In genomic region chr17:13281626-13282025, GRCh38 we compare ENCODE assay signal across 39 cellular contexts.
"Had no signal": no experiment of that assay in that cellular context is flagged by ENCODE, and none has a peak within 500 bp of the region (broad histone marks: within the 10 kb centered on the region; RNA-seq: fewer than 3 reads in every experiment).

No MANE protein-coding gene starts in this region.

- H3K27ac ChIP-seq: adrenal gland, ascending aorta, body of pancreas, brain microvascular endothelial cell, breast epithelium, cardiac muscle cell had no signal

- H3K9me3 ChIP-seq: adrenal gland, ascending aorta, body of pancreas, breast epithelium had no signal

- DNase-seq: activated effector memory CD4-positive, alpha-beta T cell treated with anti-CD3 and anti-CD28 coated beads, Interleukin-2, amount 50 U/mL, for 16 hours; activated effector memory CD4-positive, alpha-beta T cell treated with Interleukin-2 at 50 U/mL for 16 hours; activated gamma-delta T cell; activated gamma-delta T cell treated with Interleukin-2 at 50 U/mL for 16 hours; activated naive CD4-positive, alpha-beta T cell; activated naive CD4-positive, alpha-beta T cell treated with anti-CD3 and anti-CD28 coated beads for 36 hours; activated naive CD4-positive, alpha-beta T cell treated with anti-CD3 and anti-CD28 coated beads, Interleukin-2, amount 10 ng/mL, durations not matched to agents 7 days and 5 days; activated naive CD4-positive, alpha-beta T cell treated with anti-CD3 and anti-CD28 coated beads, Interleukin-2, amount 50 U/mL, for 16 hours; activated naive CD4-positive, alpha-beta T cell treated with Interleukin-2 at 50 U/mL for 16 hours; activated naive CD8-positive, alpha-beta T cell treated with anti-CD3 and anti-CD28 coated beads for 36 hours; activated naive CD8-positive, alpha-beta T cell treated with anti-CD3 and anti-CD28 coated beads, Interleukin-2, amount 10 ng/mL, durations not matched to agents 7 days and 5 days; activated naive CD8-positive, alpha-beta T cell treated with anti-CD3 and anti-CD28 coated beads, Interleukin-2, amount 50 U/mL, for 24 hours; activated T-cell treated with anti-CD3 and anti-CD28 coated beads, Interleukin-2, amount 50 U/mL, for 1 hour; activated T-cell treated with anti-CD3 and anti-CD28 coated beads, Interleukin-2, amount 50 U/mL, for 24 hours; activated T-cell treated with anti-CD3 and anti-CD28 coated beads, Interleukin-2, amount 50 U/mL, for 4 hours; activated T-cell treated with anti-CD3 and anti-CD28 coated beads, Interleukin-2, amount 50 U/mL, for 48 hours; activated T-cell treated with anti-CD3 and anti-CD28 coated beads, Interleukin-2, amount 50 U/mL, for 72 hours; adrenal gland; amniotic stem cell; amygdala; anterior cingulate cortex; aorta; body of pancreas; brain microvascular endothelial cell; caudate nucleus; central memory CD4-positive, alpha-beta T cell; cerebellar nuclear complex had no signal

- H3K36me3 Mint-ChIP-seq: activated naive CD4-positive, alpha-beta T cell treated with anti-CD3 and anti-CD28 coated beads, Interleukin-2, amount 10 ng/mL, durations not matched to agents 7 days and 5 days; activated naive CD4-positive, alpha-beta T cell treated with anti-CD3 and anti-CD28 coated beads, Interleukin-2, amount 50 U/mL, for 24 hours; activated naive CD4-positive, alpha-beta T cell treated with anti-CD3 and anti-CD28 coated beads, Interleukin-2, amount 50 U/mL, for 72 hours; activated naive CD8-positive, alpha-beta T cell; activated naive CD8-positive, alpha-beta T cell treated with anti-CD3 and anti-CD28 coated beads for 36 hours; activated naive CD8-positive, alpha-beta T cell treated with anti-CD3 and anti-CD28 coated beads, Interleukin-2, amount 10 ng/mL, durations not matched to agents 7 days and 5 days; brain had no signal

- H3K27me3 Mint-ChIP-seq: activated naive CD4-positive, alpha-beta T cell treated with anti-CD3 and anti-CD28 coated beads, Interleukin-2, amount 10 ng/mL, durations not matched to agents 7 days and 5 days; activated naive CD4-positive, alpha-beta T cell treated with anti-CD3 and anti-CD28 coated beads, Interleukin-2, amount 50 U/mL, for 24 hours; activated naive CD8-positive, alpha-beta T cell; activated naive CD8-positive, alpha-beta T cell treated with anti-CD3 and anti-CD28 coated beads, Interleukin-2, amount 10 ng/mL, durations not matched to agents 7 days and 5 days; activated naive CD8-positive, alpha-beta T cell treated with anti-CD3 and anti-CD28 coated beads, Interleukin-2, amount 50 U/mL, for 24 hours; activated T-cell treated with anti-CD3 and anti-CD28 coated beads, Interleukin-2, amount 50 U/mL, for 24 hours; activated T-helper 17 cell treated with anti-CD3 and anti-CD28 coated beads, Interleukin-2, amount 50 U/mL, for 72 hours; brain; central memory CD8-positive, alpha-beta T cell had no signal

- H3K4me3 ChIP-seq: adrenal gland, ascending aorta, body of pancreas, breast epithelium, cardiac muscle cell had no signal

- H3K27me3 ChIP-seq: adrenal gland, ascending aorta, body of pancreas, brain microvascular endothelial cell, breast epithelium, cardiac muscle cell had no signal

- H3K4me1 ChIP-seq: adrenal gland, ascending aorta, body of pancreas, breast epithelium had no signal

- H3K36me3 ChIP-seq: adrenal gland, ascending aorta, brain microvascular endothelial cell, breast epithelium, cardiac muscle cell had no signal

- H3K4me1 Mint-ChIP-seq: activated naive CD4-positive, alpha-beta T cell treated with anti-CD3 and anti-CD28 coated beads, Interleukin-2, amount 10 ng/mL, durations not matched to agents 7 days and 5 days; activated naive CD4-positive, alpha-beta T cell treated with anti-CD3 and anti-CD28 coated beads, Interleukin-2, amount 50 U/mL, for 24 hours; activated naive CD8-positive, alpha-beta T cell treated with anti-CD3 and anti-CD28 coated beads for 36 hours; activated naive CD8-positive, alpha-beta T cell treated with anti-CD3 and anti-CD28 coated beads, Interleukin-2, amount 10 ng/mL, durations not matched to agents 7 days and 5 days; activated naive CD8-positive, alpha-beta T cell treated with anti-CD3 and anti-CD28 coated beads, Interleukin-2, amount 50 U/mL, for 24 hours; activated T-helper 17 cell treated with anti-CD3 and anti-CD28 coated beads, Interleukin-2, amount 50 U/mL, for 72 hours; brain; central memory CD8-positive, alpha-beta T cell had no signal

- H3K9me3 Mint-ChIP-seq: activated naive CD4-positive, alpha-beta T cell treated with anti-CD3 and anti-CD28 coated beads for 36 hours; activated naive CD4-positive, alpha-beta T cell treated with anti-CD3 and anti-CD28 coated beads, Interleukin-2, amount 10 ng/mL, durations not matched to agents 7 days and 5 days; activated naive CD4-positive, alpha-beta T cell treated with anti-CD3 and anti-CD28 coated beads, Interleukin-2, amount 50 U/mL, for 24 hours; activated naive CD4-positive, alpha-beta T cell treated with anti-CD3 and anti-CD28 coated beads, Interleukin-2, amount 50 U/mL, for 72 hours; activated naive CD8-positive, alpha-beta T cell treated with anti-CD3 and anti-CD28 coated beads for 36 hours; activated naive CD8-positive, alpha-beta T cell treated with anti-CD3 and anti-CD28 coated beads, Interleukin-2, amount 50 U/mL, for 24 hours; activated T-cell treated with anti-CD3 and anti-CD28 coated beads, Interleukin-2, amount 50 U/mL, for 24 hours; activated T-cell treated with anti-CD3 and anti-CD28 coated beads, Interleukin-2, amount 50 U/mL, for 4 hours; activated T-helper 1 cell treated with anti-CD3 and anti-CD28 coated beads, Interleukin-12 subunit alpha, Interleukin-12 subunit beta, Interleukin-2, Interleukin-4 antibody, amounts not matched to agents 30 ng/mL and 10 ng/mL and 1 ng/mL, durations not matched to agents 14 hours and 24 hours and 36 hours; activated T-helper 17 cell treated with anti-CD3 and anti-CD28 coated beads, Interleukin-2, amount 50 U/mL, for 72 hours; activated T-helper 2 cell treated with anti-CD3 and anti-CD28 coated beads, Interferon-gamma antibody, Interleukin-2, Interleukin-4, amounts not matched to agents 10 μg/mL and 5 μg/mL and 100 μg/mL, durations not matched to agents 14 hours and 24 hours and 36 hours; brain; central memory CD8-positive, alpha-beta T cell had no signal

- FAIRE-seq: astrocyte had no signal

- H3K4me3 Mint-ChIP-seq: activated naive CD4-positive, alpha-beta T cell treated with anti-CD3 and anti-CD28 coated beads for 36 hours; activated naive CD4-positive, alpha-beta T cell treated with anti-CD3 and anti-CD28 coated beads, Interleukin-2, amount 10 ng/mL, durations not matched to agents 7 days and 5 days; activated naive CD4-positive, alpha-beta T cell treated with anti-CD3 and anti-CD28 coated beads, Interleukin-2, amount 50 U/mL, for 24 hours; activated naive CD8-positive, alpha-beta T cell; activated naive CD8-positive, alpha-beta T cell treated with anti-CD3 and anti-CD28 coated beads for 36 hours; activated naive CD8-positive, alpha-beta T cell treated with anti-CD3 and anti-CD28 coated beads, Interleukin-2, amount 10 ng/mL, durations not matched to agents 7 days and 5 days; activated naive CD8-positive, alpha-beta T cell treated with anti-CD3 and anti-CD28 coated beads, Interleukin-2, amount 50 U/mL, for 24 hours; activated T-cell treated with anti-CD3 and anti-CD28 coated beads, Interleukin-2, amount 50 U/mL, for 24 hours; activated T-cell treated with anti-CD3 and anti-CD28 coated beads, Interleukin-2, amount 50 U/mL, for 4 hours; activated T-cell treated with anti-CD3 and anti-CD28 coated beads, Interleukin-2, amount 50 U/mL, for 72 hours; activated T-helper 1 cell treated with anti-CD3 and anti-CD28 coated beads, Interleukin-12 subunit alpha, Interleukin-12 subunit beta, Interleukin-2, Interleukin-4 antibody, amounts not matched to agents 30 ng/mL and 10 ng/mL and 1 ng/mL, durations not matched to agents 14 hours and 24 hours and 36 hours; activated T-helper 17 cell treated with anti-CD3 and anti-CD28 coated beads, Interleukin-2, amount 50 U/mL, for 72 hours; brain; central memory CD8-positive, alpha-beta T cell had no signal

- H3K27ac Mint-ChIP-seq: activated naive CD4-positive, alpha-beta T cell treated with anti-CD3 and anti-CD28 coated beads for 36 hours; activated naive CD4-positive, alpha-beta T cell treated with anti-CD3 and anti-CD28 coated beads, Interleukin-2, amount 10 ng/mL, durations not matched to agents 7 days and 5 days; activated naive CD4-positive, alpha-beta T cell treated with anti-CD3 and anti-CD28 coated beads, Interleukin-2, amount 50 U/mL, for 24 hours; activated naive CD4-positive, alpha-beta T cell treated with anti-CD3 and anti-CD28 coated beads, Interleukin-2, amount 50 U/mL, for 72 hours; activated naive CD8-positive, alpha-beta T cell; activated naive CD8-positive, alpha-beta T cell treated with anti-CD3 and anti-CD28 coated beads for 36 hours; activated naive CD8-positive, alpha-beta T cell treated with anti-CD3 and anti-CD28 coated beads, Interleukin-2, amount 10 ng/mL, durations not matched to agents 7 days and 5 days; activated naive CD8-positive, alpha-beta T cell treated with anti-CD3 and anti-CD28 coated beads, Interleukin-2, amount 50 U/mL, for 24 hours; activated T-cell treated with anti-CD3 and anti-CD28 coated beads, Interleukin-2, amount 50 U/mL, for 24 hours; activated T-cell treated with anti-CD3 and anti-CD28 coated beads, Interleukin-2, amount 50 U/mL, for 72 hours; activated T-helper 1 cell treated with anti-CD3 and anti-CD28 coated beads, Interleukin-12 subunit alpha, Interleukin-12 subunit beta, Interleukin-2, Interleukin-4 antibody, amounts not matched to agents 30 ng/mL and 10 ng/mL and 1 ng/mL, durations not matched to agents 14 hours and 24 hours and 36 hours; activated T-helper 17 cell treated with anti-CD3 and anti-CD28 coated beads, Interleukin-2, amount 50 U/mL, for 72 hours; activated T-helper 2 cell treated with anti-CD3 and anti-CD28 coated beads, Interferon-gamma antibody, Interleukin-2, Interleukin-4, amounts not matched to agents 10 μg/mL and 5 μg/mL and 100 μg/mL, durations not matched to agents 14 hours and 24 hours and 36 hours; brain had no signal
